In the genomic region with DNA sequence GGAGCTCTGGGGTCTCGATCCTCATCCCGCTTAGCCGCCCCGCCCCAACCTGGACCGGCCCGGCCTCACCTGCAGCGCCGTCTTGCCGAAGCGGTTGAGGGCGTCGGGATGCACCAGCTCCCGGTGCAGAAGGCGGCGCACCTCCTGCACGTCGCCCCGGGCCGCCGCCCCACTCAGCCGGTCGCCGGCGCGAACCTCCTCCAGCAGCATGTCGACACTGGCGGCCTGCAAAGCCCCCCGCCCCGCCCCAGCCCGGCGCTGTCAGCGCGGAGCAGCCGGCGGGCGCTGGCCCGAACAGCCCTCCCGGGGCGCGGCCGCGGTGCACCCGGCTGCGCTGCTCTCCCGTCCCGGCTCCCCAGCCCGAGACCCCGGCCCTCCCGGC, we compare ENCODE assay signal across 1 cellular context.
TF ChIP-seq lines count a peak whose summit lies in the region.

No MANE protein-coding gene starts in this region.

TF ChIP-seq in K562, 482 proteins besides CTCF, POLR2A, EP300 and RAD21 (continued from another document and continues in another):
- TF ChIP-seq AFF4 (CRISPR knock-in tag; IDR thresholded peaks at IDR 0.05) (no peak), RFX7 (CRISPR knock-in tag; IDR thresholded peaks at IDR 0.05) (no peak), ZNF75A (CRISPR knock-in tag; IDR thresholded peaks at IDR 0.05) (no peak), ZNF232 (CRISPR knock-in tag; IDR thresholded peaks at IDR 0.05) (no peak), ZKSCAN8 (CRISPR knock-in tag; IDR thresholded peaks at IDR 0.05) (no peak), TFAM (CRISPR knock-in tag; conservative IDR thresholded peaks at IDR 0.05) (no peak), ZBTB1 (CRISPR knock-in tag; IDR thresholded peaks at IDR 0.05; ENCODE audit: borderline replicate concordance, low read depth) (no peak), E2F8 (IDR thresholded peaks at IDR 0.05; ENCODE audit: low read depth, partially characterized antibody) (no peak), ERF (CRISPR knock-in tag; IDR thresholded peaks at IDR 0.05) (peak; percentile 77; the same call in 1 of the 2 replicates), GATAD2B (IDR thresholded peaks at IDR 0.05; ENCODE audit: borderline replicate concordance) (peak; percentile 91), FOXJ2 (tag; IDR thresholded peaks at IDR 0.05) (no peak; the same call in 1 of the 2 replicates), PHB (CRISPR knock-in tag; IDR thresholded peaks at IDR 0.05) (no peak), POLR3G (IDR thresholded peaks at IDR 0.05; ENCODE audit: extremely low read depth, insufficient read length, insufficient replicate concordance) (no peak), CTBP1 (IDR thresholded peaks at IDR 0.05; ENCODE audit: borderline replicate concordance) (peak; percentile 77; the same call in 1 of the 2 replicates), ZNF224 (CRISPR knock-in tag; IDR thresholded peaks at IDR 0.05) (no peak), ARID4B (CRISPR knock-in tag; IDR thresholded peaks at IDR 0.05) (peak; percentile 49), ZNF140 (CRISPR knock-in tag; IDR thresholded peaks at IDR 0.05) (no peak), ELF2 (CRISPR knock-in tag; IDR thresholded peaks at IDR 0.05) (no peak), CHD2 (IDR thresholded peaks at IDR 0.05; ENCODE audit: low read depth, low read length) (no peak), SMAD1 (IDR thresholded peaks at IDR 0.05; ENCODE audit: low read depth, low read length, partially characterized antibody) (no peak), RBM25 (IDR thresholded peaks at IDR 0.05; ENCODE audit: low read depth, low read length, severe bottlenecking) (no peak), UBTF (IDR thresholded peaks at IDR 0.05; ENCODE audit: borderline replicate concordance in 1 of 2, low read depth in 2 of 2, low read length in 2 of 2) (peak in 1 of 2 experiments; percentile 68; a peak in 2 of 4 replicates), TEAD1 (CRISPR knock-in tag; IDR thresholded peaks at IDR 0.05) (no peak), POLR2AphosphoS2 (IDR thresholded peaks at IDR 0.05; ENCODE audit: low read length) (no peak), ZFP1 (CRISPR knock-in tag; IDR thresholded peaks at IDR 0.05) (no peak), ZNF174 (CRISPR knock-in tag; IDR thresholded peaks at IDR 0.05) (no peak), HNRNPL (IDR thresholded peaks at IDR 0.05; ENCODE audit: low read depth, low read length) (no peak), HIVEP1 (CRISPR knock-in tag; IDR thresholded peaks at IDR 0.05) (no peak), SLC30A9 (CRISPR knock-in tag; IDR thresholded peaks at IDR 0.05) (no peak), ZC3H11A (IDR thresholded peaks at IDR 0.05; ENCODE audit: low read depth, low read length) (no peak), FOS (IDR thresholded peaks at IDR 0.05; ENCODE audit: extremely low read depth, insufficient read length) (no peak), NEUROD1 (IDR thresholded peaks at IDR 0.05; ENCODE audit: borderline replicate concordance, low read depth, low read length, partially characterized antibody) (no peak), YY1 (IDR thresholded peaks at IDR 0.05; ENCODE audit: borderline replicate concordance in 1 of 3, control insufficient read depth in 1 of 3, extremely low read depth in 1 of 3, insufficient read depth in 3 of 3, insufficient read length in 1 of 3, insufficient replicate concordance in 2 of 3, low read depth in 1 of 3, low read length in 2 of 3) (peak in 1 of 3 experiments; percentile 33), PPARD (CRISPR knock-in tag; IDR thresholded peaks at IDR 0.05) (no peak), PTTG1 (tag; IDR thresholded peaks at IDR 0.05; ENCODE audit: low read depth) (no peak), ZBTB2 (IDR thresholded peaks at IDR 0.05) (no peak)
- TF ChIP-seq, protein P1, sequence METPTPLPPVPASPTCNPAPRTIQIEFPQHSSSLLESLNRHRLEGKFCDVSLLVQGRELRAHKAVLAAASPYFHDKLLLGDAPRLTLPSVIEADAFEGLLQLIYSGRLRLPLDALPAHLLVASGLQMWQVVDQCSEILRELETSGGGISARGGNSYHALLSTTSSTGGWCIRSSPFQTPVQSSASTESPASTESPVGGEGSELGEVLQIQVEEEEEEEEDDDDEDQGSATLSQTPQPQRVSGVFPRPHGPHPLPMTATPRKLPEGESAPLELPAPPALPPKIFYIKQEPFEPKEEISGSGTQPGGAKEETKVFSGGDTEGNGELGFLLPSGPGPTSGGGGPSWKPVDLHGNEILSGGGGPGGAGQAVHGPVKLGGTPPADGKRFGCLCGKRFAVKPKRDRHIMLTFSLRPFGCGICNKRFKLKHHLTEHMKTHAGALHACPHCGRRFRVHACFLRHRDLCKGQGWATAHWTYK (CRISPR knock-in tag; IDR thresholded peaks at IDR 0.05), result 0 out of 2 replicates have a peak, but pooled peaks have one; percentile 53
- TF ChIP-seq, protein P2, sequence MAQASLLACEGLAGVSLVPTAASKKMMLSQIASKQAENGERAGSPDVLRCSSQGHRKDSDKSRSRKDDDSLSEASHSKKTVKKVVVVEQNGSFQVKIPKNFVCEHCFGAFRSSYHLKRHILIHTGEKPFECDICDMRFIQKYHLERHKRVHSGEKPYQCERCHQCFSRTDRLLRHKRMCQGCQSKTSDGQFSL (CRISPR knock-in tag; IDR thresholded peaks at IDR 0.05), result no peak
- TF ChIP-seq, protein P2 (tag; IDR thresholded peaks at IDR 0.05), result no peak
- TF ChIP-seq, protein P3, sequence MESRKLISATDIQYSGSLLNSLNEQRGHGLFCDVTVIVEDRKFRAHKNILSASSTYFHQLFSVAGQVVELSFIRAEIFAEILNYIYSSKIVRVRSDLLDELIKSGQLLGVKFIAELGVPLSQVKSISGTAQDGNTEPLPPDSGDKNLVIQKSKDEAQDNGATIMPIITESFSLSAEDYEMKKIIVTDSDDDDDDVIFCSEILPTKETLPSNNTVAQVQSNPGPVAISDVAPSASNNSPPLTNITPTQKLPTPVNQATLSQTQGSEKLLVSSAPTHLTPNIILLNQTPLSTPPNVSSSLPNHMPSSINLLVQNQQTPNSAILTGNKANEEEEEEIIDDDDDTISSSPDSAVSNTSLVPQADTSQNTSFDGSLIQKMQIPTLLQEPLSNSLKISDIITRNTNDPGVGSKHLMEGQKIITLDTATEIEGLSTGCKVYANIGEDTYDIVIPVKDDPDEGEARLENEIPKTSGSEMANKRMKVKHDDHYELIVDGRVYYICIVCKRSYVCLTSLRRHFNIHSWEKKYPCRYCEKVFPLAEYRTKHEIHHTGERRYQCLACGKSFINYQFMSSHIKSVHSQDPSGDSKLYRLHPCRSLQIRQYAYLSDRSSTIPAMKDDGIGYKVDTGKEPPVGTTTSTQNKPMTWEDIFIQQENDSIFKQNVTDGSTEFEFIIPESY (CRISPR knock-in tag; IDR thresholded peaks at IDR 0.05), result no peak
